16 cellular contexts compared by ENCODE assay signal in the genomic region with DNA sequence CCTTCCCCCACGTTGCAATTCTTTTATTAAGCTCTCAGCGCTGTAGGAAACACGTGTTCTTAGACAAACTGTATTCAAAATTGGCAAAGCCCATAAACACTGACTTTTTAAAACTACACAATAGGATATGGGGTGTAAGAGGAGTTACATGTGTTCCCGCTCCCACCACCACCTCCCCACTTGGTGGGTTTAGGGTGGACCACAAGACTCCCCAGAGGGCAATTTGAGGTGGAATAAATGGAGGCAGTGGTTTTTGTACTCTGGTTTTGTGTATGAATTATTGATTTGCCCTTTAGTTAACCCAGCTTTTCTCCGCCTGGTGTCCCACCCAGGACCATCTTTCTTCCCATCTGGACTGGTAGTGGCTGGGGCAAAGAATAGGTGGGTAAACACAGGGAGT. TPM values are rescaled to one million over a fixed set of nuclear protein-coding genes. Genes with fewer than 3 reads are reported as not detected.
"Had no signal": no experiment of that assay in that cellular context is flagged by ENCODE, and none has a peak within 500 bp of the region (broad histone marks: within the 10 kb centered on the region; RNA-seq: fewer than 3 reads in every experiment).

No MANE protein-coding gene starts in this region.

- H3K4me3 Mint-ChIP-seq: activated naive CD4-positive, alpha-beta T cell treated with anti-CD3 and anti-CD28 coated beads for 36 hours; activated T-helper 17 cell treated with anti-CD3 and anti-CD28 coated beads, Interleukin-2, amount 50 U/mL, for 72 hours; natural killer cell; T-helper 17 cell had no signal

- H3K9me3 Mint-ChIP-seq: activated naive CD4-positive, alpha-beta T cell treated with anti-CD3 and anti-CD28 coated beads for 36 hours; activated T-helper 17 cell treated with anti-CD3 and anti-CD28 coated beads, Interleukin-2, amount 50 U/mL, for 72 hours; natural killer cell had no signal

- H3K27me3 Mint-ChIP-seq: activated T-helper 17 cell treated with anti-CD3 and anti-CD28 coated beads, Interleukin-2, amount 50 U/mL, for 72 hours; T-helper 17 cell had no signal

- H3K36me3 Mint-ChIP-seq: natural killer cell had no signal

- H3K9me3 ChIP-seq: ascending aorta, neutrophil, pancreas, thyroid gland had no signal

- DNase-seq: activated CD4-positive, alpha-beta T cell treated with anti-CD3 and anti-CD28 coated beads, Interleukin-2, amount 50 U/mL, for 4 hours; activated naive CD4-positive, alpha-beta T cell treated with anti-CD3 and anti-CD28 coated beads for 36 hours; activated T-cell treated with anti-CD3 and anti-CD28 coated beads for 4 hours; dermis blood vessel endothelial cell; effector memory CD4-positive, alpha-beta T cell; hippocampal formation; natural killer cell; pancreas; stimulated activated naive CD4-positive, alpha-beta T cell treated with Interleukin-2 at 50 U/mL for 16 hours; T-helper 17 cell; thyroid gland had no signal

- H3K4me3 ChIP-seq: ascending aorta, lung, pancreas, thyroid gland had no signal

- H3K36me3 ChIP-seq: neutrophil, pancreas, thyroid gland had no signal

- H3K27ac ChIP-seq: ascending aorta, neutrophil, pancreas, thyroid gland had no signal

- H3K27me3 ChIP-seq: ascending aorta, neutrophil, pancreas, thyroid gland had no signal

- ATAC-seq: activated T-helper 17 cell treated with anti-CD3 and anti-CD28 coated beads, Interleukin-2, amount 50 U/mL, for 72 hours; natural killer cell; pancreas; T-helper 17 cell had no signal

- H3K27ac Mint-ChIP-seq: activated naive CD4-positive, alpha-beta T cell treated with anti-CD3 and anti-CD28 coated beads for 36 hours; activated T-helper 17 cell treated with anti-CD3 and anti-CD28 coated beads, Interleukin-2, amount 50 U/mL, for 72 hours; natural killer cell; T-helper 17 cell had no signal

RNA-seq across cellular contexts. Expression of a gene that starts 38.9 kb away (rescaled TPM):
- total RNA-seq: activated naive CD4-positive, alpha-beta T cell treated with anti-CD3 and anti-CD28 coated beads for 36 hours; activated T-helper 17 cell treated with anti-CD3 and anti-CD28 coated beads, Interleukin-2, amount 50 U/mL, for 72 hours; ascending aorta; glomerular endothelial cell; natural killer cell; T-helper 17 cell had no signal
